2 cellular contexts compared by ENCODE assay signal in the genomic region with DNA sequence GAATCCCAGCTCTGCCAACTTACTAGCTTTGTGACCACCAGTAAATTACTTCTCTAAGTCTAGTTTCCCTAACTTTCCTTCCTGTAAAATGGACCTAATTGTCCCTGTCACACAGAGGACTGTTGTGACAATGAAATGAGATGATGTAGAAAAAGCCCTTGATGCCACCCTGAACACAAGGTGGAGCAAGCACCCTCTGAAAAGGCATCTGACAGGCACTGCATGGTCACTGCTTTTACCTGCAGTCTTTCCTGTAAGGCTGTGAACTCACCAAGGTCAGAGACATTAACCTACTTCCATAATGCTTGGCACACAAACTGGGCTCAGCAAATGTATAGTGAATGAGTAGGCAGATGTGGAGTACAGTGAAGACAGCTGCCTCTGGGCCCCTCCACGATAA.
TF ChIP-seq lines count a peak whose summit lies in the region.

No MANE protein-coding gene starts in this region.

TF ChIP-seq in A549, 52 proteins besides CTCF, POLR2A, EP300 and RAD21:
- TF ChIP-seq JUN (IDR thresholded peaks at IDR 0.05) (no peak), SREBF2 (IDR thresholded peaks at IDR 0.05) (no peak), MYC (IDR thresholded peaks at IDR 0.05; ENCODE audit: borderline replicate concordance, low read length) (no peak), ZNF302 (CRISPR knock-in tag; IDR thresholded peaks at IDR 0.05) (no peak), RNF2 (IDR thresholded peaks at IDR 0.05; ENCODE audit: borderline replicate concordance, low read depth) (no peak), CHD4 (IDR thresholded peaks at IDR 0.05; ENCODE audit: borderline replicate concordance) (no peak), EHF (CRISPR knock-in tag; IDR thresholded peaks at IDR 0.05) (no peak), RCOR1 (IDR thresholded peaks at IDR 0.05; ENCODE audit: low read depth, low read length) (no peak), ZFP36 (IDR thresholded peaks at IDR 0.05; ENCODE audit: borderline replicate concordance, partially characterized antibody) (no peak), NFE2L2 (conservative IDR thresholded peaks at IDR 0.05; ENCODE audit: low read length) (no peak), GATA3 (IDR thresholded peaks at IDR 0.05; ENCODE audit: borderline replicate concordance) (no peak), HEYL (CRISPR knock-in tag; IDR thresholded peaks at IDR 0.05) (no peak), NR3C1 (IDR thresholded peaks at IDR 0.05) (no peak), KDM5A (IDR thresholded peaks at IDR 0.05) (no peak), EHMT2 (IDR thresholded peaks at IDR 0.05; ENCODE audit: low read depth) (no peak), HOXB5 (CRISPR knock-in tag; IDR thresholded peaks at IDR 0.05) (no peak)
- TF ChIP-seq, protein P1, sequence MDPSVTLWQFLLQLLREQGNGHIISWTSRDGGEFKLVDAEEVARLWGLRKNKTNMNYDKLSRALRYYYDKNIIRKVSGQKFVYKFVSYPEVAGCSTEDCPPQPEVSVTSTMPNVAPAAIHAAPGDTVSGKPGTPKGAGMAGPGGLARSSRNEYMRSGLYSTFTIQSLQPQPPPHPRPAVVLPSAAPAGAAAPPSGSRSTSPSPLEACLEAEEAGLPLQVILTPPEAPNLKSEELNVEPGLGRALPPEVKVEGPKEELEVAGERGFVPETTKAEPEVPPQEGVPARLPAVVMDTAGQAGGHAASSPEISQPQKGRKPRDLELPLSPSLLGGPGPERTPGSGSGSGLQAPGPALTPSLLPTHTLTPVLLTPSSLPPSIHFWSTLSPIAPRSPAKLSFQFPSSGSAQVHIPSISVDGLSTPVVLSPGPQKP (IDR thresholded peaks at IDR 0.05; ENCODE audit: low read depth, low read length): no peak
- TF ChIP-seq, protein P2, sequence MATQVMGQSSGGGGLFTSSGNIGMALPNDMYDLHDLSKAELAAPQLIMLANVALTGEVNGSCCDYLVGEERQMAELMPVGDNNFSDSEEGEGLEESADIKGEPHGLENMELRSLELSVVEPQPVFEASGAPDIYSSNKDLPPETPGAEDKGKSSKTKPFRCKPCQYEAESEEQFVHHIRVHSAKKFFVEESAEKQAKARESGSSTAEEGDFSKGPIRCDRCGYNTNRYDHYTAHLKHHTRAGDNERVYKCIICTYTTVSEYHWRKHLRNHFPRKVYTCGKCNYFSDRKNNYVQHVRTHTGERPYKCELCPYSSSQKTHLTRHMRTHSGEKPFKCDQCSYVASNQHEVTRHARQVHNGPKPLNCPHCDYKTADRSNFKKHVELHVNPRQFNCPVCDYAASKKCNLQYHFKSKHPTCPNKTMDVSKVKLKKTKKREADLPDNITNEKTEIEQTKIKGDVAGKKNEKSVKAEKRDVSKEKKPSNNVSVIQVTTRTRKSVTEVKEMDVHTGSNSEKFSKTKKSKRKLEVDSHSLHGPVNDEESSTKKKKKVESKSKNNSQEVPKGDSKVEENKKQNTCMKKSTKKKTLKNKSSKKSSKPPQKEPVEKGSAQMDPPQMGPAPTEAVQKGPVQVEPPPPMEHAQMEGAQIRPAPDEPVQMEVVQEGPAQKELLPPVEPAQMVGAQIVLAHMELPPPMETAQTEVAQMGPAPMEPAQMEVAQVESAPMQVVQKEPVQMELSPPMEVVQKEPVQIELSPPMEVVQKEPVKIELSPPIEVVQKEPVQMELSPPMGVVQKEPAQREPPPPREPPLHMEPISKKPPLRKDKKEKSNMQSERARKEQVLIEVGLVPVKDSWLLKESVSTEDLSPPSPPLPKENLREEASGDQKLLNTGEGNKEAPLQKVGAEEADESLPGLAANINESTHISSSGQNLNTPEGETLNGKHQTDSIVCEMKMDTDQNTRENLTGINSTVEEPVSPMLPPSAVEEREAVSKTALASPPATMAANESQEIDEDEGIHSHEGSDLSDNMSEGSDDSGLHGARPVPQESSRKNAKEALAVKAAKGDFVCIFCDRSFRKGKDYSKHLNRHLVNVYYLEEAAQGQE (IDR thresholded peaks at IDR 0.05): no peak
- TF ChIP-seq, protein P3, sequence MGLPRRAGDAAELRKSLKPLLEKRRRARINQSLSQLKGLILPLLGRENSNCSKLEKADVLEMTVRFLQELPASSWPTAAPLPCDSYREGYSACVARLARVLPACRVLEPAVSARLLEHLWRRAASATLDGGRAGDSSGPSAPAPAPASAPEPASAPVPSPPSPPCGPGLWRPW (IDR thresholded peaks at IDR 0.05): no peak
- TF ChIP-seq, protein P4, sequence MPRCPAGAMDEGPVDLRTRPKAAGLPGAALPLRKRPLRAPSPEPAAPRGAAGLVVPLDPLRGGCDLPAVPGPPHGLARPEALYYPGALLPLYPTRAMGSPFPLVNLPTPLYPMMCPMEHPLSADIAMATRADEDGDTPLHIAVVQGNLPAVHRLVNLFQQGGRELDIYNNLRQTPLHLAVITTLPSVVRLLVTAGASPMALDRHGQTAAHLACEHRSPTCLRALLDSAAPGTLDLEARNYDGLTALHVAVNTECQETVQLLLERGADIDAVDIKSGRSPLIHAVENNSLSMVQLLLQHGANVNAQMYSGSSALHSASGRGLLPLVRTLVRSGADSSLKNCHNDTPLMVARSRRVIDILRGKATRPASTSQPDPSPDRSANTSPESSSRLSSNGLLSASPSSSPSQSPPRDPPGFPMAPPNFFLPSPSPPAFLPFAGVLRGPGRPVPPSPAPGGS (IDR thresholded peaks at IDR 0.05): no peak

TF ChIP-seq in H1, 55 proteins besides CTCF, POLR2A, EP300 and RAD21:
- TF ChIP-seq CBX8 (IDR thresholded peaks at IDR 0.05; ENCODE audit: borderline replicate concordance, low read depth, low read length) (no peak), JUN (IDR thresholded peaks at IDR 0.05; ENCODE audit: low read depth, low read length) (no peak), EZH2 (IDR thresholded peaks at IDR 0.05; ENCODE audit: low read depth, low read length, severe bottlenecking) (no peak), FOSL1 (IDR thresholded peaks at IDR 0.05; ENCODE audit: insufficient read depth, low read depth, low read length) (no peak), TCF12 (IDR thresholded peaks at IDR 0.05; ENCODE audit: low read depth, low read length) (no peak), CEBPB (IDR thresholded peaks at IDR 0.05; ENCODE audit: low read depth, low read length) (no peak), NRF1 (IDR thresholded peaks at IDR 0.05; ENCODE audit: low read depth, low read length) (no peak), KDM1A (IDR thresholded peaks at IDR 0.05; ENCODE audit: borderline replicate concordance, low read length) (no peak), TBP (IDR thresholded peaks at IDR 0.05; ENCODE audit: low read depth, low read length) (no peak), SRF (IDR thresholded peaks at IDR 0.05; ENCODE audit: low read depth, low read length) (no peak), SIX5 (IDR thresholded peaks at IDR 0.05; ENCODE audit: low read depth, low read length) (no peak), SAP30 (IDR thresholded peaks at IDR 0.05; ENCODE audit: insufficient read depth, insufficient replicate concordance, low read length) (no peak), SP2 (IDR thresholded peaks at IDR 0.05; ENCODE audit: low read length) (no peak), TAF7 (optimal IDR thresholded peaks at IDR 0.05; ENCODE audit: borderline replicate concordance, low read depth, low read length) (no peak), RBBP5 (IDR thresholded peaks at IDR 0.05; ENCODE audit: borderline replicate concordance, low read depth, low read length) (no peak), MAFK (IDR thresholded peaks at IDR 0.05; ENCODE audit: low read depth, low read length) (no peak)
- TF ChIP-seq, protein P5, sequence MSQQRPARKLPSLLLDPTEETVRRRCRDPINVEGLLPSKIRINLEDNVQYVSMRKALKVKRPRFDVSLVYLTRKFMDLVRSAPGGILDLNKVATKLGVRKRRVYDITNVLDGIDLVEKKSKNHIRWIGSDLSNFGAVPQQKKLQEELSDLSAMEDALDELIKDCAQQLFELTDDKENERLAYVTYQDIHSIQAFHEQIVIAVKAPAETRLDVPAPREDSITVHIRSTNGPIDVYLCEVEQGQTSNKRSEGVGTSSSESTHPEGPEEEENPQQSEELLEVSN (IDR thresholded peaks at IDR 0.05): no peak
- TF ChIP-seq, protein P6, sequence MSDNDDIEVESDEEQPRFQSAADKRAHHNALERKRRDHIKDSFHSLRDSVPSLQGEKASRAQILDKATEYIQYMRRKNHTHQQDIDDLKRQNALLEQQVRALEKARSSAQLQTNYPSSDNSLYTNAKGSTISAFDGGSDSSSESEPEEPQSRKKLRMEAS (IDR thresholded peaks at IDR 0.05): no peak
- TF ChIP-seq, protein P7, sequence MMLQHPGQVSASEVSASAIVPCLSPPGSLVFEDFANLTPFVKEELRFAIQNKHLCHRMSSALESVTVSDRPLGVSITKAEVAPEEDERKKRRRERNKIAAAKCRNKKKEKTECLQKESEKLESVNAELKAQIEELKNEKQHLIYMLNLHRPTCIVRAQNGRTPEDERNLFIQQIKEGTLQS (IDR thresholded peaks at IDR 0.05; ENCODE audit: insufficient read depth, low read depth, low read length): no peak
